Comparison of ENCODE assay signal across 8 cellular contexts in genomic region chr2:170973225-170973491, GRCh38. TPM values are rescaled to one million over a fixed set of nuclear protein-coding genes. Genes with fewer than 3 reads are reported as not detected.
DNase-seq lines count a peak whose midpoint lies in the region; ATAC-seq and TF ChIP-seq lines count a peak whose summit lies in the region.

No MANE protein-coding gene starts in this region.

- in situ Hi-C loops in Panc1 (cut with HindIII; ENCODE audit: low pct_unique_long_range_greater_than_20kb, low sequenced_read_pairs), result no loop called here

- H3K27me3 ChIP-seq in Panc1 (ENCODE audit: control insufficient read depth, insufficient read depth, low read length), result no peaks in the 10 kb centered on the region

- peak overlapping the region; percentile 71 for H3K27ac Mint-ChIP-seq in progenitor cell of endocrine pancreas

- no peaks in the 10 kb centered on the region for H3K36me3 ChIP-seq in Panc1 (ENCODE audit: control insufficient read depth, insufficient read depth, low read length)

- H3K4me1 Mint-ChIP-seq in progenitor cell of endocrine pancreas (ENCODE audit: low read depth), result peaks cover 22% of the 10 kb centered on the region

- ATAC-seq in Panc1 (peak; percentile 51; the same call in 1 of the 2 replicates), GM19397 (IDR thresholded peaks at IDR 0.05; ENCODE audit: unreplicated experiment) (no peak)

- no peak for TF ChIP-seq CTCF in Panc1 (IDR thresholded peaks at IDR 0.05)
- TF ChIP-seq CTCF in epithelial cell of proximal tubule (conservative IDR thresholded peaks at IDR 0.05; ENCODE audit: low read depth, low read length), result no peak
- TF ChIP-seq CTCF in progenitor cell of endocrine pancreas (IDR thresholded peaks at IDR 0.05; ENCODE audit: unreplicated experiment), result no peak

- H3K36me3 Mint-ChIP-seq in progenitor cell of endocrine pancreas (ENCODE audit: insufficient read depth), result peaks cover 2% of the 10 kb centered on the region

- no peaks in the 10 kb centered on the region for H3K9me3 ChIP-seq in Panc1 (ENCODE audit: control insufficient read depth, insufficient read depth, low read depth, low read length)

- POLR2A ChIA-PET in Panc1 (lab: Charles Lee), result interaction anchor here (0.6 kb wide), 1 partner anchor 70 kb away, joined by 4 read pairs; no protein-coding TSS in a partner anchor

- no peaks in the 10 kb centered on the region for H3K9me3 Mint-ChIP-seq in progenitor cell of endocrine pancreas (ENCODE audit: low read depth)

- intact Hi-C loops in Panc1 (cut with micrococcal nuclease; ENCODE audit: unreplicated experiment), result loop anchor here (1.0 to 10.0 kb wide), 3 partner anchors 182 to 459 kb away; partner anchors contain the start of genes DCAF17 and METTL8

- H3K4me3 ChIP-seq in GM08714 (ENCODE audit: low read length) (peak overlapping the region; percentile 33; the same call in 1 of the 2 replicates), Panc1 (ENCODE audit: low read depth in 2 of 2, low read length in 2 of 2) (peak overlapping the region; percentile 69 to 84), epithelial cell of proximal tubule (ENCODE audit: low read depth, low read length) (peak overlapping the region; percentile 83)

- H3K4me1 ChIP-seq in Panc1 (ENCODE audit: control insufficient read depth, insufficient read depth, low read length), result peaks cover 15% of the 10 kb centered on the region

- CTCF ChIA-PET in Panc1 (lab: Charles Lee), result interaction anchor here (0.6 to 1.0 kb wide), 3 partner anchors 14 to 443 kb away, joined by 3 to 4 read pairs (median 4); partner anchors contain the start of gene GORASP2

- H3K27me3 Mint-ChIP-seq in progenitor cell of endocrine pancreas, result peaks cover 10% of the 10 kb centered on the region

- BruUV-seq in Panc1 (replicated peaks; lab: Mats Ljungman, UMichigan), result no TSS peak

- DNase-seq in Panc1 (ENCODE audit: low read depth, low spot score) (no peak), epithelial cell of proximal tubule (ENCODE audit: low read depth) (no peak), progenitor cell of endocrine pancreas (ENCODE audit: low spot score, unreplicated experiment) (no peak), DMS153 (lab: John Stamatoyannopoulos, UW) (no peak), putamen (ENCODE audit: low spot score) (no peak)
- no peak for DNase-seq in stimulated activated CD4-positive, alpha-beta T cell treated with anti-CD3 and anti-CD28 coated beads, Interleukin-2, amount 100 ng/mL, for 24 hours

- H3K27ac ChIP-seq in Panc1 (ENCODE audit: low read length), result peak overlapping the region; percentile 45

- peak overlapping the region; percentile 63 for H3K4me3 Mint-ChIP-seq in progenitor cell of endocrine pancreas (ENCODE audit: low read depth)

RNA-seq across cellular contexts. Expression of gene GORASP2, which starts 44.1 kb away (rescaled TPM):
- total RNA-seq in Panc1 (2021; ENCODE audit: unreplicated experiment), result 62.5 TPM
- polyA plus RNA-seq in Panc1 (2012; ENCODE audit: insufficient read length), result 57.4 TPM
- 56.2 and 65.6 TPM in 2 replicates for total RNA-seq in epithelial cell of proximal tubule
- 64.3 and 66.9 TPM in 2 replicates for total RNA-seq in progenitor cell of endocrine pancreas

Comparison
In these comparisons a context has a peak if more than half of its experiments do, and no peak if none do; other contexts are left out.
1. H3K4me3 ChIP-seq: peak in every context shown above with its lines; median percentile 83 in epithelial cell of proximal tubule; 76 in Panc1; 33 in GM08714.